Comparison of ENCODE assay signal across 1 cellular context in genomic region chr1:11708554-11709350, GRCh38.
TF ChIP-seq lines count a peak whose summit lies in the region.

No MANE protein-coding gene starts in this region.

TF ChIP-seq in A549, 52 proteins besides CTCF, POLR2A, EP300 and RAD21 (continued from another document):
- TF ChIP-seq NFE2L2 (conservative IDR thresholded peaks at IDR 0.05; ENCODE audit: low read length), result no peak
